In the genomic region with DNA sequence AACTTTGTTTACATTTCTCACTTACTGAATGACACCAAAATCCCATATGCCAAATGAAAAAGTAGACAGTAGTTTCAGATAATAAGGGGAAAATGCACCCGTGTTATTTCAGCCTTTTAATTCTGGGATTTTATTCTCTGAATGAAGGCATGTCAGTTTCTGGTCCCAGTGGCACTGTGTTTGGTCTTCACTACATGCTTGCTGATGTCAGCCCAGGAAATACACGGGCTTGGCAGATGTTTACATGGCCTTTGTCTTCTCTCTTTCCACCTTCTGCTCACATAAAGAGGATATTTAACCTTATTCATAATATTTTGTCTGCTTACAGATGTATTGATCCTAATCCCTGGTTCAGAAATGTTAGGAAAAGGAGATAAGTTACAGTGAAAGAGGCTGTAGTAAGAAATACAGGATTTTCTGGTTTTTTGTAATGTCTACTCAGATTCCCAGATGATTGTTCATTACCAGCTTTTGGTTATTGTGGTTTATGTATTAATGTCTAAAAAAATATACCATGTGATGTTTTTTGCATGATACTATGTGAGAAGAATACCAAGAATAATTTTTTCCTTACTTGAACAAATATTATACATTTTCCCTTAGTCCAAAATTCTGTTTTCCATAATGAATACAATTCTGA, we compare ENCODE assay signal across 10 cellular contexts. TPM values are rescaled to one million over a fixed set of nuclear protein-coding genes. Genes with fewer than 3 reads are reported as not detected.
A peak's percentile ranks its signal among the peaks of the same experiment; 100 is the strongest.
DNase-seq lines count a peak whose midpoint lies in the region; TF ChIP-seq lines count a peak whose summit lies in the region.
"Had no signal": no experiment of that assay in that cellular context is flagged by ENCODE, and none has a peak within 500 bp of the region (broad histone marks: within the 10 kb centered on the region; RNA-seq: fewer than 3 reads in every experiment).

No MANE protein-coding gene starts in this region.

- H3K4me3 Mint-ChIP-seq in endothelial cell (ENCODE audit: unreplicated experiment) = no peak overlapping the region
- no peak overlapping the region for H3K4me3 Mint-ChIP-seq in activated naive CD4-positive, alpha-beta T cell treated with anti-CD3 and anti-CD28 coated beads for 36 hours

- H3K27me3 Mint-ChIP-seq in endothelial cell (ENCODE audit: unreplicated experiment) = peaks cover 1% of the 10 kb centered on the region
- H3K27me3 Mint-ChIP-seq in activated naive CD4-positive, alpha-beta T cell treated with anti-CD3 and anti-CD28 coated beads for 36 hours (ENCODE audit: low read depth) = no peaks in the 10 kb centered on the region

- DNase-seq in DMS53 (lab: John Stamatoyannopoulos, UW) = peak; percentile 54
- DNase-seq in NCI-H774 (lab: John Stamatoyannopoulos, UW) = peak; percentile 42
- DNase-seq in endothelial cell (ENCODE audit: low spot score) = no peak
- DNase-seq in myocyte (ENCODE audit: low read depth) = peak; percentile 40
- DNase-seq in HUDEP-2 (lab: John Stamatoyannopoulos, UW; ENCODE audit: unreplicated experiment in 76 of 76) = no peak
- DNase-seq in activated naive CD4-positive, alpha-beta T cell treated with anti-CD3 and anti-CD28 coated beads for 36 hours = no peak
- no peak for DNase-seq in T1000 (lab: John Stamatoyannopoulos, UW)
- no peak for DNase-seq in NCI-H2227 (lab: John Stamatoyannopoulos, UW; ENCODE audit: unreplicated experiment)
- DNase-seq: lower lobe of right lung, NCI-H1105 had no signal

- H3K4me1 Mint-ChIP-seq in endothelial cell (ENCODE audit: unreplicated experiment) = peaks cover 11% of the 10 kb centered on the region
- H3K4me1 Mint-ChIP-seq in activated naive CD4-positive, alpha-beta T cell treated with anti-CD3 and anti-CD28 coated beads for 36 hours (ENCODE audit: low read depth) = peaks cover 2% of the 10 kb centered on the region

- H3K27ac Mint-ChIP-seq in endothelial cell (ENCODE audit: unreplicated experiment) = peak overlapping the region; percentile 94
- H3K27ac Mint-ChIP-seq in activated naive CD4-positive, alpha-beta T cell treated with anti-CD3 and anti-CD28 coated beads for 36 hours = no peak overlapping the region

- H3K9me3 Mint-ChIP-seq in endothelial cell (ENCODE audit: unreplicated experiment) = no peaks in the 10 kb centered on the region
- H3K9me3 Mint-ChIP-seq in activated naive CD4-positive, alpha-beta T cell treated with anti-CD3 and anti-CD28 coated beads for 36 hours = no peaks in the 10 kb centered on the region

- intact Hi-C loops in activated naive CD4-positive, alpha-beta T cell treated with anti-CD3 and anti-CD28 coated beads for 36 hours (cut with micrococcal nuclease) = no loop called here

- CTCF ChIA-PET in activated naive CD4-positive, alpha-beta T cell treated with anti-CD3 and anti-CD28 coated beads for 36 hours (lab: Charles Lee) = interaction anchor here (0.6 kb wide), 1 partner anchor 112 kb away, joined by 4 read pairs; no protein-coding TSS in a partner anchor

- no peaks in the 10 kb centered on the region for H3K36me3 Mint-ChIP-seq in endothelial cell (ENCODE audit: low read depth, unreplicated experiment)
- H3K36me3 Mint-ChIP-seq in activated naive CD4-positive, alpha-beta T cell treated with anti-CD3 and anti-CD28 coated beads for 36 hours (ENCODE audit: low read depth) = no peaks in the 10 kb centered on the region

- no peak for TF ChIP-seq CTCF in endothelial cell (IDR thresholded peaks at IDR 0.05; ENCODE audit: unreplicated experiment)

RNA-seq across cellular contexts. Expression of gene DSE, which starts 27.7 kb away (rescaled TPM):
- total RNA-seq in endothelial cell (ENCODE audit: unreplicated experiment) (26.5 TPM), myocyte (31.6 and 32.5 TPM in 2 replicates)
- 49.9 TPM for polyA plus RNA-seq in myocyte (2012)
- total RNA-seq in activated naive CD4-positive, alpha-beta T cell treated with anti-CD3 and anti-CD28 coated beads for 36 hours = 1 to 10 TPM; 2.1 to 3.2 TPM

Comparison
In these comparisons a context has a peak if more than half of its experiments do, and no peak if none do; other contexts are left out.
1. DNase-seq: peak in DMS53 (single experiment), NCI-H774 (single experiment) and myocyte (single experiment); none in endothelial cell (single experiment), HUDEP-2 (0 of 76), activated naive CD4-positive, alpha-beta T cell treated with anti-CD3 and anti-CD28 coated beads for 36 hours (single experiment), T1000 (single experiment) and NCI-H2227 (single experiment).